In genomic region chr7:7769712-7770111, GRCh38 we compare ENCODE assay signal across 19 cellular contexts.
"Had no signal": no experiment of that assay in that cellular context is flagged by ENCODE, and none has a peak within 500 bp of the region (broad histone marks: within the 10 kb centered on the region; RNA-seq: fewer than 3 reads in every experiment).

No MANE protein-coding gene starts in this region.

- H3K9me3 ChIP-seq: colonic mucosa, esophagus squamous epithelium, gastroesophageal sphincter, neutrophil, suprapubic skin, thyroid gland, upper lobe of left lung, vagina had no signal

- H3K9me3 Mint-ChIP-seq: immature natural killer cell had no signal

- FAIRE-seq: kidney had no signal

- DNase-seq: colonic mucosa; dermis blood vessel endothelial cell; esophagus squamous epithelium; immature natural killer cell; kidney; left cardiac atrium; left ventricle myocardium superior; mesendoderm; naive thymus-derived CD4-positive, alpha-beta T cell; posterior cingulate gyrus; stimulated activated naive CD4-positive, alpha-beta T cell treated with Interleukin-2 at 50 U/mL for 16 hours; thyroid gland; upper lobe of left lung had no signal

- H3K36me3 ChIP-seq: colonic mucosa, esophagus squamous epithelium, gastroesophageal sphincter, neutrophil, suprapubic skin, thyroid gland, upper lobe of left lung, vagina had no signal

- ATAC-seq: gastroesophageal sphincter; left cardiac atrium; left ventricle myocardium superior; naive thymus-derived CD4-positive, alpha-beta T cell; sciatic nerve had no signal

- H3K27ac Mint-ChIP-seq: immature natural killer cell had no signal

- H3K27me3 ChIP-seq: colonic mucosa, esophagus squamous epithelium, gastroesophageal sphincter, neutrophil, suprapubic skin, thyroid gland, upper lobe of left lung, vagina had no signal

- H3K27ac ChIP-seq: colonic mucosa, esophagus squamous epithelium, gastroesophageal sphincter, neutrophil, suprapubic skin, thyroid gland, upper lobe of left lung, vagina had no signal

- H3K27me3 Mint-ChIP-seq: naive thymus-derived CD4-positive, alpha-beta T cell had no signal

- H3K4me1 ChIP-seq: colonic mucosa had no signal

- H3K4me3 ChIP-seq: colonic mucosa, esophagus squamous epithelium, gastroesophageal sphincter, lung, suprapubic skin, thyroid gland, upper lobe of left lung, vagina had no signal

- H3K4me3 Mint-ChIP-seq: immature natural killer cell; naive thymus-derived CD4-positive, alpha-beta T cell had no signal
